Comparison of ENCODE assay signal across 3 cellular contexts in the genomic region with DNA sequence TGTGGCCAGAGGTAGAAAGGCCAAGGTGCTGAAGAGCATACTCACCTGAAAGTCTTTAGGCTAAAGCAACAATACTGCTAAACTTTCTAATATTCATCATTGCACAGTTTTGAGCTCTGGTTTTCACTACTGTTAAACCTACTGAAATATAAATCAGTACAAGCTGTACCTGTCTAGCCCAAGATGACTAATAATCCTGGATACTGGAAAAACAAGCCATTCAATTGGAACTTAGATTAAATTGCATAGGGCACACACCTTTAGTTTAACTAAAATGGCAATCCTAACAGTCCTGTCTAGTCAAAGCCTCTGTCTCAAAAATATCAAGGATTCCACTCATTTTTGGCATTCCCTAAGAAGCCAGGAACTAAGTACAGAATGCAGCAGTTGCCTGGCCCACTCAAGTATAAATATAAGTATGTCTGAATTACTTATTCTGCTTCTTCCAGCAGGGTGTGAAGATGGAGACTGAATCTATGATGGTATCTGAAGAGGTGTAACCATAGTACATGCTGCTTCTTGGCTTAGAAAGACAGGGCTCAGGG.
TF ChIP-seq lines count a peak whose summit lies in the region.

No MANE protein-coding gene starts in this region.

TF ChIP-seq in SK-N-SH, 30 proteins besides CTCF, POLR2A, EP300 and RAD21:
- no peak for TF ChIP-seq ELF1 (IDR thresholded peaks at IDR 0.05)
- TF ChIP-seq, protein P1, sequence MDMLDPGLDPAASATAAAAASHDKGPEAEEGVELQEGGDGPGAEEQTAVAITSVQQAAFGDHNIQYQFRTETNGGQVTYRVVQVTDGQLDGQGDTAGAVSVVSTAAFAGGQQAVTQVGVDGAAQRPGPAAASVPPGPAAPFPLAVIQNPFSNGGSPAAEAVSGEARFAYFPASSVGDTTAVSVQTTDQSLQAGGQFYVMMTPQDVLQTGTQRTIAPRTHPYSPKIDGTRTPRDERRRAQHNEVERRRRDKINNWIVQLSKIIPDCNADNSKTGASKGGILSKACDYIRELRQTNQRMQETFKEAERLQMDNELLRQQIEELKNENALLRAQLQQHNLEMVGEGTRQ (IDR thresholded peaks at IDR 0.05; ENCODE audit: borderline replicate concordance, low read depth, low read length): no peak
- TF ChIP-seq RXRA (IDR thresholded peaks at IDR 0.05; ENCODE audit: borderline replicate concordance, low read depth): no peak
- no peak for TF ChIP-seq SMC3 (IDR thresholded peaks at IDR 0.05; ENCODE audit: low read depth, low read length)
- TF ChIP-seq YY1 (IDR thresholded peaks at IDR 0.05; ENCODE audit: low read depth): no peak
- TF ChIP-seq TCF12 (IDR thresholded peaks at IDR 0.05): no peak
- TF ChIP-seq NRF1 (IDR thresholded peaks at IDR 0.05; ENCODE audit: low read depth, low read length): no peak

TF ChIP-seq in SK-N-SH treated with all-trans-retinoic acid at 6 μM for 48 hours, 23 proteins besides CTCF, POLR2A, EP300 and RAD21:
- no peak for TF ChIP-seq ARNTL (CRISPR knock-in tag; IDR thresholded peaks at IDR 0.05; ENCODE audit: borderline replicate concordance, low read depth)
- no peak for TF ChIP-seq ZNF70 (CRISPR knock-in tag; IDR thresholded peaks at IDR 0.05)
- no peak for TF ChIP-seq ESRRG (CRISPR knock-in tag; IDR thresholded peaks at IDR 0.05)
- TF ChIP-seq, protein P2, sequence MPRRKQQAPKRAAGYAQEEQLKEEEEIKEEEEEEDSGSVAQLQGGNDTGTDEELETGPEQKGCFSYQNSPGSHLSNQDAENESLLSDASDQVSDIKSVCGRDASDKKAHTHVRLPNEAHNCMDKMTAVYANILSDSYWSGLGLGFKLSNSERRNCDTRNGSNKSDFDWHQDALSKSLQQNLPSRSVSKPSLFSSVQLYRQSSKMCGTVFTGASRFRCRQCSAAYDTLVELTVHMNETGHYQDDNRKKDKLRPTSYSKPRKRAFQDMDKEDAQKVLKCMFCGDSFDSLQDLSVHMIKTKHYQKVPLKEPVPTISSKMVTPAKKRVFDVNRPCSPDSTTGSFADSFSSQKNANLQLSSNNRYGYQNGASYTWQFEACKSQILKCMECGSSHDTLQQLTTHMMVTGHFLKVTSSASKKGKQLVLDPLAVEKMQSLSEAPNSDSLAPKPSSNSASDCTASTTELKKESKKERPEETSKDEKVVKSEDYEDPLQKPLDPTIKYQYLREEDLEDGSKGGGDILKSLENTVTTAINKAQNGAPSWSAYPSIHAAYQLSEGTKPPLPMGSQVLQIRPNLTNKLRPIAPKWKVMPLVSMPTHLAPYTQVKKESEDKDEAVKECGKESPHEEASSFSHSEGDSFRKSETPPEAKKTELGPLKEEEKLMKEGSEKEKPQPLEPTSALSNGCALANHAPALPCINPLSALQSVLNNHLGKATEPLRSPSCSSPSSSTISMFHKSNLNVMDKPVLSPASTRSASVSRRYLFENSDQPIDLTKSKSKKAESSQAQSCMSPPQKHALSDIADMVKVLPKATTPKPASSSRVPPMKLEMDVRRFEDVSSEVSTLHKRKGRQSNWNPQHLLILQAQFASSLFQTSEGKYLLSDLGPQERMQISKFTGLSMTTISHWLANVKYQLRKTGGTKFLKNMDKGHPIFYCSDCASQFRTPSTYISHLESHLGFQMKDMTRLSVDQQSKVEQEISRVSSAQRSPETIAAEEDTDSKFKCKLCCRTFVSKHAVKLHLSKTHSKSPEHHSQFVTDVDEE (CRISPR knock-in tag; IDR thresholded peaks at IDR 0.05): no peak

TF ChIP-seq in endothelial cell of umbilical vein, 7 proteins besides CTCF, POLR2A, EP300 and RAD21:
- TF ChIP-seq EZH2 (IDR thresholded peaks at IDR 0.05; ENCODE audit: borderline replicate concordance, low read depth, low read length, severe bottlenecking): no peak
- TF ChIP-seq MYC (IDR thresholded peaks at IDR 0.05; ENCODE audit: low read depth, low read length): no peak
- no peak for TF ChIP-seq MAX (IDR thresholded peaks at IDR 0.05; ENCODE audit: insufficient read depth, insufficient read length)
- TF ChIP-seq POLR2AphosphoS5 (IDR thresholded peaks at IDR 0.05; ENCODE audit: insufficient read depth, low read depth, low read length): no peak
- no peak for TF ChIP-seq FOS (IDR thresholded peaks at IDR 0.05; ENCODE audit: borderline replicate concordance, insufficient read depth, low read length)
- TF ChIP-seq JUN (IDR thresholded peaks at IDR 0.05; ENCODE audit: borderline replicate concordance, insufficient read depth, insufficient read length, low read depth): no peak
- TF ChIP-seq GATA2 (IDR thresholded peaks at IDR 0.05; ENCODE audit: insufficient read depth, insufficient read length, low read depth, low read length): no peak
TF ChIP-seq in endothelial cell of umbilical vein: peak in this region for 0.
